2 cellular contexts compared by ENCODE assay signal in the genomic region with DNA sequence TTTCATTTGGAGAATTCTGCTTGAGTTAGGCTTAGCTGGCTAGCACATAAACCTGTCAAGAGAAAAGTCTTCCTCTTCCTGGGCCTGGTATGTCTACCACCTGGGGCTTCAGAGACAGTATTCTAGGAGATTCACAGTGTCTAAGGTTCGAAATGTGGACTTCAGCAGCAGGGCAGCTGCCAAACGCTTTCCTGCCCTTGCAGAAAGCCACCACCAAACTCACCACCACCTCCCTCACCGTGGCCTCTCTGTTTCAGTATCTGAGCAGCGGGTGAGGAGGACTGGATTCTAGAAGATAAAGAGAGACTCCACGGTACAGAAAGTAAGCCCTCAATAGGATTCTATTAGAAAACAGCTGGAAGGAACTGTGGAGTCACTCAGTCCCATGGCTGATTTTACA.
TF ChIP-seq lines count a peak whose summit lies in the region.

No MANE protein-coding gene starts in this region.

TF ChIP-seq in WTC11, 78 proteins besides CTCF, POLR2A, EP300 and RAD21 (continued from another document):
- TF ChIP-seq, protein P1, sequence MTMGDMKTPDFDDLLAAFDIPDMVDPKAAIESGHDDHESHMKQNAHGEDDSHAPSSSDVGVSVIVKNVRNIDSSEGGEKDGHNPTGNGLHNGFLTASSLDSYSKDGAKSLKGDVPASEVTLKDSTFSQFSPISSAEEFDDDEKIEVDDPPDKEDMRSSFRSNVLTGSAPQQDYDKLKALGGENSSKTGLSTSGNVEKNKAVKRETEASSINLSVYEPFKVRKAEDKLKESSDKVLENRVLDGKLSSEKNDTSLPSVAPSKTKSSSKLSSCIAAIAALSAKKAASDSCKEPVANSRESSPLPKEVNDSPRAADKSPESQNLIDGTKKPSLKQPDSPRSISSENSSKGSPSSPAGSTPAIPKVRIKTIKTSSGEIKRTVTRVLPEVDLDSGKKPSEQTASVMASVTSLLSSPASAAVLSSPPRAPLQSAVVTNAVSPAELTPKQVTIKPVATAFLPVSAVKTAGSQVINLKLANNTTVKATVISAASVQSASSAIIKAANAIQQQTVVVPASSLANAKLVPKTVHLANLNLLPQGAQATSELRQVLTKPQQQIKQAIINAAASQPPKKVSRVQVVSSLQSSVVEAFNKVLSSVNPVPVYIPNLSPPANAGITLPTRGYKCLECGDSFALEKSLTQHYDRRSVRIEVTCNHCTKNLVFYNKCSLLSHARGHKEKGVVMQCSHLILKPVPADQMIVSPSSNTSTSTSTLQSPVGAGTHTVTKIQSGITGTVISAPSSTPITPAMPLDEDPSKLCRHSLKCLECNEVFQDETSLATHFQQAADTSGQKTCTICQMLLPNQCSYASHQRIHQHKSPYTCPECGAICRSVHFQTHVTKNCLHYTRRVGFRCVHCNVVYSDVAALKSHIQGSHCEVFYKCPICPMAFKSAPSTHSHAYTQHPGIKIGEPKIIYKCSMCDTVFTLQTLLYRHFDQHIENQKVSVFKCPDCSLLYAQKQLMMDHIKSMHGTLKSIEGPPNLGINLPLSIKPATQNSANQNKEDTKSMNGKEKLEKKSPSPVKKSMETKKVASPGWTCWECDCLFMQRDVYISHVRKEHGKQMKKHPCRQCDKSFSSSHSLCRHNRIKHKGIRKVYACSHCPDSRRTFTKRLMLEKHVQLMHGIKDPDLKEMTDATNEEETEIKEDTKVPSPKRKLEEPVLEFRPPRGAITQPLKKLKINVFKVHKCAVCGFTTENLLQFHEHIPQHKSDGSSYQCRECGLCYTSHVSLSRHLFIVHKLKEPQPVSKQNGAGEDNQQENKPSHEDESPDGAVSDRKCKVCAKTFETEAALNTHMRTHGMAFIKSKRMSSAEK (CRISPR knock-in tag; IDR thresholded peaks at IDR 0.05; ENCODE audit: borderline replicate concordance), result no peak
- no peak for TF ChIP-seq OVOL2 (CRISPR knock-in tag; IDR thresholded peaks at IDR 0.05; ENCODE audit: borderline replicate concordance)
- no peak for TF ChIP-seq CDX4 (CRISPR knock-in tag; IDR thresholded peaks at IDR 0.05; ENCODE audit: borderline replicate concordance)
- no peak for TF ChIP-seq ZNF317 (CRISPR knock-in tag; IDR thresholded peaks at IDR 0.05; ENCODE audit: borderline replicate concordance, low read depth)

TF ChIP-seq in SK-N-SH treated with all-trans-retinoic acid at 6 μM for 48 hours, 23 proteins besides CTCF, POLR2A, EP300 and RAD21 (continued from another document):
- TF ChIP-seq, protein P2, sequence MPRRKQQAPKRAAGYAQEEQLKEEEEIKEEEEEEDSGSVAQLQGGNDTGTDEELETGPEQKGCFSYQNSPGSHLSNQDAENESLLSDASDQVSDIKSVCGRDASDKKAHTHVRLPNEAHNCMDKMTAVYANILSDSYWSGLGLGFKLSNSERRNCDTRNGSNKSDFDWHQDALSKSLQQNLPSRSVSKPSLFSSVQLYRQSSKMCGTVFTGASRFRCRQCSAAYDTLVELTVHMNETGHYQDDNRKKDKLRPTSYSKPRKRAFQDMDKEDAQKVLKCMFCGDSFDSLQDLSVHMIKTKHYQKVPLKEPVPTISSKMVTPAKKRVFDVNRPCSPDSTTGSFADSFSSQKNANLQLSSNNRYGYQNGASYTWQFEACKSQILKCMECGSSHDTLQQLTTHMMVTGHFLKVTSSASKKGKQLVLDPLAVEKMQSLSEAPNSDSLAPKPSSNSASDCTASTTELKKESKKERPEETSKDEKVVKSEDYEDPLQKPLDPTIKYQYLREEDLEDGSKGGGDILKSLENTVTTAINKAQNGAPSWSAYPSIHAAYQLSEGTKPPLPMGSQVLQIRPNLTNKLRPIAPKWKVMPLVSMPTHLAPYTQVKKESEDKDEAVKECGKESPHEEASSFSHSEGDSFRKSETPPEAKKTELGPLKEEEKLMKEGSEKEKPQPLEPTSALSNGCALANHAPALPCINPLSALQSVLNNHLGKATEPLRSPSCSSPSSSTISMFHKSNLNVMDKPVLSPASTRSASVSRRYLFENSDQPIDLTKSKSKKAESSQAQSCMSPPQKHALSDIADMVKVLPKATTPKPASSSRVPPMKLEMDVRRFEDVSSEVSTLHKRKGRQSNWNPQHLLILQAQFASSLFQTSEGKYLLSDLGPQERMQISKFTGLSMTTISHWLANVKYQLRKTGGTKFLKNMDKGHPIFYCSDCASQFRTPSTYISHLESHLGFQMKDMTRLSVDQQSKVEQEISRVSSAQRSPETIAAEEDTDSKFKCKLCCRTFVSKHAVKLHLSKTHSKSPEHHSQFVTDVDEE (CRISPR knock-in tag; IDR thresholded peaks at IDR 0.05), result no peak
- TF ChIP-seq OSR1 (CRISPR knock-in tag; IDR thresholded peaks at IDR 0.05) (no peak), SNAI2 (CRISPR knock-in tag; IDR thresholded peaks at IDR 0.05) (no peak), CSRNP3 (CRISPR knock-in tag; IDR thresholded peaks at IDR 0.05) (no peak), TOX (CRISPR knock-in tag; IDR thresholded peaks at IDR 0.05; ENCODE audit: borderline replicate concordance) (no peak)
